In genomic region chr10:115948415-115948814, GRCh38 we compare ENCODE assay signal across 10 cellular contexts.
A peak's percentile ranks its signal among the peaks of the same experiment; 100 is the strongest.
DNase-seq lines count a peak whose midpoint lies in the region; ATAC-seq and TF ChIP-seq lines count a peak whose summit lies in the region.
"Had no signal": no experiment of that assay in that cellular context is flagged by ENCODE, and none has a peak within 500 bp of the region (broad histone marks: within the 10 kb centered on the region; RNA-seq: fewer than 3 reads in every experiment).

No MANE protein-coding gene starts in this region.

- H3K4me3 ChIP-seq in right atrium auricular region = no peak overlapping the region
- no peak overlapping the region for H3K4me3 ChIP-seq in adrenal gland
- no peak overlapping the region for H3K4me3 ChIP-seq in right cardiac atrium (ENCODE audit: low read length)
- no peak overlapping the region for H3K4me3 ChIP-seq in aorta (ENCODE audit: low read length in 2 of 2)
- H3K4me3 ChIP-seq in mucosa of descending colon = no peak overlapping the region
- H3K4me3 ChIP-seq: SK-N-MC had no signal

- ATAC-seq in Right ventricle myocardium inferior (peak; percentile 28), right cardiac atrium (peak; percentile 39 to 64), aorta (ENCODE audit: low FRiP score) (peak; percentile 64), GM18498 (IDR thresholded peaks at IDR 0.05; ENCODE audit: unreplicated experiment) (no peak), mucosa of descending colon (no peak), HG02610 (IDR thresholded peaks at IDR 0.05; ENCODE audit: unreplicated experiment) (no peak)

- peak in 1 of 2 donors; percentile 58 for TF ChIP-seq CTCF in right atrium auricular region (IDR thresholded peaks at IDR 0.05)
- TF ChIP-seq CTCF in adrenal gland (IDR thresholded peaks at IDR 0.05) = peak in 4 of 6 experiments; percentile 6 to 34 (median 30)
- TF ChIP-seq CTCF in mucosa of descending colon (IDR thresholded peaks at IDR 0.05) = no peak

- H3K36me3 ChIP-seq in right atrium auricular region (no peaks in the 10 kb centered on the region), adrenal gland (replicated peaks in 1 of 2) (no peaks in the 10 kb centered on the region), aorta (ENCODE audit: control insufficient read depth in 1 of 2, insufficient read depth in 2 of 2, low read length in 1 of 2) (no peaks in the 10 kb centered on the region), mucosa of descending colon (ENCODE audit: low read depth) (no peaks in the 10 kb centered on the region)

- intact Hi-C loops in Right ventricle myocardium inferior (cut with DNase I) = loop anchor here (10.0 kb wide), 2 partner anchors 124 to 336 kb away; no protein-coding TSS in a partner anchor
- intact Hi-C loops in adrenal gland (cut with DNase I) = no loop called here
- intact Hi-C loops in right cardiac atrium (cut with DNase I) = loop anchor here in 3 of 4 donors (5.0 to 10.0 kb wide), 3 partner anchors 326 to 339 kb away; partner anchors contain the start of gene GFRA1 (in 1 of the 3)
- intact Hi-C loops in aorta (cut with DNase I) = no loop called here
- intact Hi-C loops in mucosa of descending colon (cut with DNase I, micrococcal nuclease) = no loop called here

- DNase-seq in Right ventricle myocardium inferior (ENCODE audit: missing footprints) = no peak
- DNase-seq in right atrium auricular region (ENCODE audit: low spot score) = no peak
- DNase-seq in adrenal gland = no peak
- no peak for DNase-seq in right cardiac atrium
- DNase-seq in aorta = no peak
- no peak for DNase-seq in mucosa of descending colon
- DNase-seq: activated CD8-positive, alpha-beta memory T cell treated with anti-CD3 and anti-CD28 coated beads, Interleukin-2, amount 50 U/mL, for 4 hours had no signal

- TF ChIP-seq POLR2A in adrenal gland (IDR thresholded peaks at IDR 0.05) = no peak

- no peaks in the 10 kb centered on the region for H3K9me3 ChIP-seq in right atrium auricular region
- no peaks in the 10 kb centered on the region for H3K9me3 ChIP-seq in adrenal gland (replicated peaks in 1 of 3)
- no peaks in the 10 kb centered on the region for H3K9me3 ChIP-seq in right cardiac atrium (ENCODE audit: control insufficient read depth, low read length)
- H3K9me3 ChIP-seq in aorta (ENCODE audit: control insufficient read depth, low read length) = no peaks in the 10 kb centered on the region
- H3K9me3 ChIP-seq in mucosa of descending colon = no peaks in the 10 kb centered on the region

- H3K4me1 ChIP-seq in right atrium auricular region (no peaks in the 10 kb centered on the region), adrenal gland (replicated peaks in 1 of 2) (peaks cover 0 to 11% of the 10 kb centered on the region in 2 donors), right cardiac atrium (ENCODE audit: control insufficient read depth, insufficient read depth, low read length) (peaks cover 1% of the 10 kb centered on the region), aorta (ENCODE audit: control insufficient read depth in 1 of 2, insufficient read depth in 2 of 2, low read length in 2 of 2) (peaks cover 0 to 3% of the 10 kb centered on the region in 2 donors), mucosa of descending colon (ENCODE audit: low read depth) (no peaks in the 10 kb centered on the region)

- 76 to 80% (median 78%) methylated on average over 3 of the region's 3 CpGs for WGBS in adrenal gland, 4 donors
- WGBS in right cardiac atrium = 65% methylated on average over 3 of the region's 3 CpGs
- WGBS in aorta, 2 donors = 65% methylated on average over 3 of the region's 3 CpGs

- no peaks in the 10 kb centered on the region for H3K27me3 ChIP-seq in right atrium auricular region
- H3K27me3 ChIP-seq in adrenal gland = no peaks in the 10 kb centered on the region
- H3K27me3 ChIP-seq in right cardiac atrium (ENCODE audit: control insufficient read depth, insufficient read depth) = no peaks in the 10 kb centered on the region
- H3K27me3 ChIP-seq in aorta (ENCODE audit: control insufficient read depth in 1 of 2, insufficient read depth in 2 of 2, low read length in 1 of 2) = no peaks in the 10 kb centered on the region

- H3K27ac ChIP-seq in right atrium auricular region (no peak overlapping the region), adrenal gland (no peak overlapping the region), right cardiac atrium (ENCODE audit: low read length) (no peak overlapping the region), aorta (ENCODE audit: low read depth in 1 of 2, low read length in 2 of 2) (no peak overlapping the region)
- H3K27ac ChIP-seq: SK-N-MC had no signal

Comparison
In these comparisons a context has a peak if more than half of its experiments do, and no peak if none do; other contexts are left out.
1. ATAC-seq: peak in Right ventricle myocardium inferior (single experiment), right cardiac atrium (2 of 2) and aorta (single experiment); none in GM18498 (single experiment), mucosa of descending colon (single experiment) and HG02610 (single experiment).
2. intact Hi-C loops: an anchor here in Right ventricle myocardium inferior (10.0 kb wide) and right cardiac atrium (5.0 to 10.0 kb wide); none called in adrenal gland, aorta and mucosa of descending colon.